Comparison of ENCODE assay signal across 1 cellular context in genomic region chr11:57566564-57567209, GRCh38.
TF ChIP-seq lines count a peak whose summit lies in the region.

No MANE protein-coding gene starts in this region.

TF ChIP-seq in endothelial cell of umbilical vein, 7 proteins besides CTCF, POLR2A, EP300 and RAD21:
- TF ChIP-seq MYC (IDR thresholded peaks at IDR 0.05; ENCODE audit: low read depth, low read length) = no peak
- no peak for TF ChIP-seq POLR2AphosphoS5 (IDR thresholded peaks at IDR 0.05; ENCODE audit: insufficient read depth, low read depth, low read length)
- no peak for TF ChIP-seq GATA2 (IDR thresholded peaks at IDR 0.05; ENCODE audit: insufficient read depth, insufficient read length, low read depth, low read length)
- TF ChIP-seq, protein P1, sequence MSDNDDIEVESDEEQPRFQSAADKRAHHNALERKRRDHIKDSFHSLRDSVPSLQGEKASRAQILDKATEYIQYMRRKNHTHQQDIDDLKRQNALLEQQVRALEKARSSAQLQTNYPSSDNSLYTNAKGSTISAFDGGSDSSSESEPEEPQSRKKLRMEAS (IDR thresholded peaks at IDR 0.05; ENCODE audit: insufficient read depth, insufficient read length) = no peak
- no peak for TF ChIP-seq JUN (IDR thresholded peaks at IDR 0.05; ENCODE audit: borderline replicate concordance, insufficient read depth, insufficient read length, low read depth)
- no peak for TF ChIP-seq EZH2 (IDR thresholded peaks at IDR 0.05; ENCODE audit: borderline replicate concordance, low read depth, low read length, severe bottlenecking)
